Comparison of ENCODE assay signal across 14 cellular contexts in the genomic region with DNA sequence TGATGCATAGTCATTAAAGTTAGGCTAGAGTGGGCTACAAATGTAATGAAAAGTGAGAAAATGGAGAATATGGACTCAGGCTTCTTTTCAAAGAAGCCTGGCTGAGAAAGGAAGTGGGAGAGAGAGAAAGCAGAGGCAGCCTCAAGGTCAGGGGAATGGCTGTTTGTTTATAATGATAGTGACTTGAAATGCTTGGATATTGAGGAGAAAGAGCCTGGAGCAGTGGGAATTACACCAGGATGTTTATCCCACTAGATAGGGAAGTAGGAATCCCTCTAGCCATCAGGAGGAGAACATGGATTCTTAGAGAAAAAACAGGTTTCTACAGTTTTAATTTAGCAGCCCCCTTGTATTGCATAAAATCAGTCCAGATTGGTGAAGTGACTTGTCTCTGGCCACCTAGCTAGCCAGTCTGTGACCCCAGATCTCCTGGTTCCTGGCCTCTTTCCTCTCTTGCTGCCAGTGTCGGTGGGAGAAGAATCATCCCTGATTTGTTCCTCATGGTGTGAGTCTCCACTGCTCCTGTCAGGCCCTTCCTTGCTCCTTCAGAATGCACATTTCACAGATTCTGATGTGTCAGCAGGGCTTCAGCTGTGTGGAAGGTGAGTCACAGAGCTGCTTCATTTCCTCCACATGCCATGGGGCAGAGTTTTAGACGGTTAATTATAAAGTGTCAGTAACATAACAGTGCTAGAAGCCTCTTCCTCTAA. TPM values are rescaled to one million over a fixed set of nuclear protein-coding genes. Genes with fewer than 3 reads are reported as not detected.
A peak's percentile ranks its signal among the peaks of the same experiment; 100 is the strongest.
DNase-seq lines count a peak whose midpoint lies in the region; TF ChIP-seq lines count a peak whose summit lies in the region.
"Had no signal": no experiment of that assay in that cellular context is flagged by ENCODE, and none has a peak within 500 bp of the region (broad histone marks: within the 10 kb centered on the region; RNA-seq: fewer than 3 reads in every experiment).

No MANE protein-coding gene starts in this region.

- H3K4me3 ChIP-seq in HFF-Myc (replicated peaks; ENCODE audit: low read depth, low read length) (no peak overlapping the region), adipocyte (ENCODE audit: low read length) (no peak overlapping the region), skeletal muscle tissue (ENCODE audit: low read length in 3 of 3) (no peak overlapping the region), left ventricle myocardium inferior (no peak overlapping the region)
- H3K4me3 ChIP-seq: lower lobe of right lung, sigmoid colon had no signal

- no peak overlapping the region for H3K4me3 Mint-ChIP-seq in activated naive CD4-positive, alpha-beta T cell treated with anti-CD3 and anti-CD28 coated beads, Interleukin-2, amount 10 ng/mL, durations not matched to agents 7 days and 5 days

- peaks cover 11% of the 10 kb centered on the region for H3K9me3 Mint-ChIP-seq in activated naive CD4-positive, alpha-beta T cell treated with anti-CD3 and anti-CD28 coated beads, Interleukin-2, amount 10 ng/mL, durations not matched to agents 7 days and 5 days

- no peaks in the 10 kb centered on the region for H3K36me3 Mint-ChIP-seq in activated naive CD4-positive, alpha-beta T cell treated with anti-CD3 and anti-CD28 coated beads, Interleukin-2, amount 10 ng/mL, durations not matched to agents 7 days and 5 days

- peak; percentile 40 for DNase-seq in HFF-Myc (ENCODE audit: extremely low read depth, low read depth)
- DNase-seq in adipocyte (ENCODE audit: low read depth), result peak; percentile 53
- DNase-seq in hepatic stellate cell (ENCODE audit: low spot score), result peak; percentile 76
- no peak for DNase-seq in left ventricle myocardium inferior
- DNase-seq in NCI-H146 (lab: John Stamatoyannopoulos, UW), result no peak
- DNase-seq in activated naive CD4-positive, alpha-beta T cell treated with anti-CD3 and anti-CD28 coated beads, Interleukin-2, amount 10 ng/mL, durations not matched to agents 7 days and 5 days, result no peak
- DNase-seq in posterior cingulate gyrus, result no peak
- DNase-seq: activated gamma-delta T cell treated with Interleukin-2 at 50 U/mL for 16 hours; effector CD4-positive, alpha-beta T cell; lower lobe of right lung; NCI-H1436 treated with DMSO at 0.1 percent for 48 hours; sigmoid colon had no signal

- H3K27me3 ChIP-seq in adipocyte (replicated peaks; ENCODE audit: control insufficient read depth, insufficient read depth, low read length) (no peaks in the 10 kb centered on the region), skeletal muscle tissue (ENCODE audit: control insufficient read depth in 3 of 3, insufficient read depth in 3 of 3, low read length in 3 of 3) (no peaks in the 10 kb centered on the region), left ventricle myocardium inferior (ENCODE audit: low read depth) (no peaks in the 10 kb centered on the region)
- H3K27me3 ChIP-seq: sigmoid colon had no signal

- H3K27ac ChIP-seq in skeletal muscle tissue (ENCODE audit: low read depth, low read length) (peak overlapping the region; percentile 64), left ventricle myocardium inferior (replicated peaks) (no peak overlapping the region)
- H3K27ac ChIP-seq: HL-60, lower lobe of right lung, sigmoid colon had no signal

- intact Hi-C loops in left ventricle myocardium inferior (cut with micrococcal nuclease), result no loop called here
- intact Hi-C loops in posterior cingulate gyrus (cut with DNase I), result no loop called here

- H3K4me1 Mint-ChIP-seq in activated naive CD4-positive, alpha-beta T cell treated with anti-CD3 and anti-CD28 coated beads, Interleukin-2, amount 10 ng/mL, durations not matched to agents 7 days and 5 days, result no peaks in the 10 kb centered on the region

- no peaks in the 10 kb centered on the region for H3K36me3 ChIP-seq in adipocyte (ENCODE audit: control insufficient read depth, insufficient read depth, low read length, severe bottlenecking)
- peaks cover 0 to 9% (median 0%) of the 10 kb centered on the region in 3 donors for H3K36me3 ChIP-seq in skeletal muscle tissue (ENCODE audit: control insufficient read depth in 3 of 3, insufficient read depth in 3 of 3, low read length in 3 of 3)
- peaks cover 12% of the 10 kb centered on the region for H3K36me3 ChIP-seq in left ventricle myocardium inferior
- H3K36me3 ChIP-seq: lower lobe of right lung, sigmoid colon had no signal

- no peak for TF ChIP-seq CTCF in HFF-Myc (IDR thresholded peaks at IDR 0.05; ENCODE audit: low read depth, low read length, missing control alignments)
- no peak for TF ChIP-seq CTCF in left ventricle myocardium inferior (IDR thresholded peaks at IDR 0.05; ENCODE audit: borderline replicate concordance)

- H3K9ac ChIP-seq in adipocyte (ENCODE audit: low read length), result no peak overlapping the region
- no peak overlapping the region for H3K9ac ChIP-seq in skeletal muscle tissue (ENCODE audit: low read depth in 1 of 3, low read length in 3 of 3)

- CTCF ChIA-PET in activated naive CD4-positive, alpha-beta T cell treated with anti-CD3 and anti-CD28 coated beads, Interleukin-2, amount 10 ng/mL, durations not matched to agents 7 days and 5 days (lab: Charles Lee), result no interaction called here

- H3K4me1 ChIP-seq in adipocyte (ENCODE audit: control insufficient read depth, insufficient read depth, low read length) (no peaks in the 10 kb centered on the region), skeletal muscle tissue (ENCODE audit: control insufficient read depth in 3 of 3, insufficient read depth in 3 of 3, low read length in 3 of 3) (peaks cover 30 to 43% (median 34%) of the 10 kb centered on the region in 3 donors), left ventricle myocardium inferior (peaks cover 35% of the 10 kb centered on the region)
- H3K4me1 ChIP-seq: lower lobe of right lung, sigmoid colon had no signal

- H3K27me3 Mint-ChIP-seq in activated naive CD4-positive, alpha-beta T cell treated with anti-CD3 and anti-CD28 coated beads, Interleukin-2, amount 10 ng/mL, durations not matched to agents 7 days and 5 days, result no peaks in the 10 kb centered on the region

- H3K27ac Mint-ChIP-seq in activated naive CD4-positive, alpha-beta T cell treated with anti-CD3 and anti-CD28 coated beads, Interleukin-2, amount 10 ng/mL, durations not matched to agents 7 days and 5 days, result no peak overlapping the region

- H3K9me3 ChIP-seq in adipocyte (ENCODE audit: control insufficient read depth, low read length), result peaks cover 17% of the 10 kb centered on the region
- peaks cover 0 to 3% (median 0%) of the 10 kb centered on the region in 3 donors for H3K9me3 ChIP-seq in skeletal muscle tissue (ENCODE audit: control insufficient read depth in 3 of 3, low read length in 3 of 3)
- H3K9me3 ChIP-seq in left ventricle myocardium inferior (replicated peaks), result peaks cover 21% of the 10 kb centered on the region

RNA-seq across cellular contexts. Expression of a gene that starts 32.9 kb away (rescaled TPM):
- 26.6 TPM for total RNA-seq in skeletal muscle tissue
- total RNA-seq in left ventricle myocardium inferior, result 12.4 TPM

Comparison
In these comparisons a context has a peak if more than half of its experiments do, and no peak if none do; other contexts are left out.
1. DNase-seq: peak in HFF-Myc (single experiment), adipocyte (single experiment) and hepatic stellate cell (single experiment); none in left ventricle myocardium inferior (single experiment), NCI-H146 (single experiment), activated naive CD4-positive, alpha-beta T cell treated with anti-CD3 and anti-CD28 coated beads, Interleukin-2, amount 10 ng/mL, durations not matched to agents 7 days and 5 days (single experiment) and posterior cingulate gyrus (0 of 10).